In genomic region chr11:70666336-70666735, GRCh38 we compare ENCODE assay signal across 22 cellular contexts.
"Had no signal": no experiment of that assay in that cellular context is flagged by ENCODE, and none has a peak within 500 bp of the region (broad histone marks: within the 10 kb centered on the region; RNA-seq: fewer than 3 reads in every experiment).

No MANE protein-coding gene starts in this region.

- H3K27ac Mint-ChIP-seq: activated CD8-positive, alpha-beta T cell treated with anti-CD3 and anti-CD28 coated beads for 36 hours; activated naive CD4-positive, alpha-beta T cell treated with anti-CD3 and anti-CD28 coated beads, Interleukin-2, amount 10 ng/mL, durations not matched to agents 7 days and 5 days; activated naive CD8-positive, alpha-beta T cell treated with anti-CD3 and anti-CD28 coated beads for 36 hours; activated T-cell treated with anti-CD3 and anti-CD28 coated beads, Interleukin-2, amount 50 U/mL, for 72 hours; activated T-helper 2 cell treated with anti-CD3 and anti-CD28 coated beads, Interferon-gamma antibody, Interleukin-2, Interleukin-4, amounts not matched to agents 10 μg/mL and 5 μg/mL and 100 μg/mL, durations not matched to agents 14 hours and 24 hours and 36 hours; T-helper 17 cell had no signal

- H3K9me3 ChIP-seq: Peyer's patch had no signal

- ATAC-seq: activated CD4-positive, CD25-positive, alpha-beta regulatory T cell treated with anti-CD3 and anti-CD28 coated beads, Interleukin-2, amount 50 U/mL, for 24 hours; activated CD8-positive, alpha-beta T cell treated with anti-CD3 and anti-CD28 coated beads for 36 hours; activated T-cell treated with anti-CD3 and anti-CD28 coated beads, Interleukin-2, amount 50 U/mL, for 72 hours; T-helper 17 cell had no signal

- H3K4me3 Mint-ChIP-seq: activated CD8-positive, alpha-beta T cell treated with anti-CD3 and anti-CD28 coated beads for 36 hours; activated naive CD4-positive, alpha-beta T cell treated with anti-CD3 and anti-CD28 coated beads, Interleukin-2, amount 10 ng/mL, durations not matched to agents 7 days and 5 days; activated naive CD8-positive, alpha-beta T cell treated with anti-CD3 and anti-CD28 coated beads for 36 hours; activated T-cell treated with anti-CD3 and anti-CD28 coated beads, Interleukin-2, amount 50 U/mL, for 72 hours; T-helper 17 cell had no signal

- H3K4me3 ChIP-seq: Peyer's patch had no signal

- H3K4me1 ChIP-seq: Peyer's patch had no signal

- H3K27ac ChIP-seq: brain microvascular endothelial cell, Peyer's patch, VCaP had no signal

- H3K9me3 Mint-ChIP-seq: activated CD8-positive, alpha-beta T cell treated with anti-CD3 and anti-CD28 coated beads for 36 hours; activated naive CD4-positive, alpha-beta T cell treated with anti-CD3 and anti-CD28 coated beads, Interleukin-2, amount 10 ng/mL, durations not matched to agents 7 days and 5 days; activated naive CD8-positive, alpha-beta T cell treated with anti-CD3 and anti-CD28 coated beads for 36 hours; activated T-cell treated with anti-CD3 and anti-CD28 coated beads, Interleukin-2, amount 50 U/mL, for 72 hours; activated T-helper 2 cell treated with anti-CD3 and anti-CD28 coated beads, Interferon-gamma antibody, Interleukin-2, Interleukin-4, amounts not matched to agents 10 μg/mL and 5 μg/mL and 100 μg/mL, durations not matched to agents 14 hours and 24 hours and 36 hours had no signal

- DNase-seq: activated CD4-positive, alpha-beta T cell treated with anti-CD3 and anti-CD28 coated beads for 4 hours; activated CD8-positive, alpha-beta memory T cell treated with anti-CD3 and anti-CD28 coated beads, Interleukin-2, amount 50 U/mL, for 4 hours; activated CD8-positive, alpha-beta T cell treated with anti-CD3 and anti-CD28 coated beads for 36 hours; activated gamma-delta T cell treated with Interleukin-2 at 50 U/mL for 16 hours; activated naive CD4-positive, alpha-beta T cell treated with anti-CD3 and anti-CD28 coated beads, Interleukin-2, amount 10 ng/mL, durations not matched to agents 7 days and 5 days; activated naive CD8-positive, alpha-beta T cell treated with anti-CD3 and anti-CD28 coated beads for 36 hours; activated T-cell treated with anti-CD3 and anti-CD28 coated beads, Interleukin-2, amount 50 U/mL, for 72 hours; brain microvascular endothelial cell; caudate nucleus; NCI-H1105; NCI-H1436; NCI-H1694 treated with DMSO at 0.1 percent for 48 hours; NCI-H2081; NCI-H510A treated with DMSO at 0.1 percent for 48 hours; NCI-H69; Peyer's patch; SHP77 treated with DMSO at 0.1 percent for 48 hours; T-helper 17 cell; T-helper 9 cell had no signal

- H3K4me1 Mint-ChIP-seq: activated naive CD4-positive, alpha-beta T cell treated with anti-CD3 and anti-CD28 coated beads, Interleukin-2, amount 10 ng/mL, durations not matched to agents 7 days and 5 days had no signal

- H3K27me3 ChIP-seq: Peyer's patch had no signal

- H3K36me3 Mint-ChIP-seq: activated naive CD4-positive, alpha-beta T cell treated with anti-CD3 and anti-CD28 coated beads, Interleukin-2, amount 10 ng/mL, durations not matched to agents 7 days and 5 days; activated naive CD8-positive, alpha-beta T cell treated with anti-CD3 and anti-CD28 coated beads for 36 hours had no signal

- H3K36me3 ChIP-seq: brain microvascular endothelial cell, Peyer's patch had no signal
